ENCODE assay signal across 1 cellular context in the genomic region with DNA sequence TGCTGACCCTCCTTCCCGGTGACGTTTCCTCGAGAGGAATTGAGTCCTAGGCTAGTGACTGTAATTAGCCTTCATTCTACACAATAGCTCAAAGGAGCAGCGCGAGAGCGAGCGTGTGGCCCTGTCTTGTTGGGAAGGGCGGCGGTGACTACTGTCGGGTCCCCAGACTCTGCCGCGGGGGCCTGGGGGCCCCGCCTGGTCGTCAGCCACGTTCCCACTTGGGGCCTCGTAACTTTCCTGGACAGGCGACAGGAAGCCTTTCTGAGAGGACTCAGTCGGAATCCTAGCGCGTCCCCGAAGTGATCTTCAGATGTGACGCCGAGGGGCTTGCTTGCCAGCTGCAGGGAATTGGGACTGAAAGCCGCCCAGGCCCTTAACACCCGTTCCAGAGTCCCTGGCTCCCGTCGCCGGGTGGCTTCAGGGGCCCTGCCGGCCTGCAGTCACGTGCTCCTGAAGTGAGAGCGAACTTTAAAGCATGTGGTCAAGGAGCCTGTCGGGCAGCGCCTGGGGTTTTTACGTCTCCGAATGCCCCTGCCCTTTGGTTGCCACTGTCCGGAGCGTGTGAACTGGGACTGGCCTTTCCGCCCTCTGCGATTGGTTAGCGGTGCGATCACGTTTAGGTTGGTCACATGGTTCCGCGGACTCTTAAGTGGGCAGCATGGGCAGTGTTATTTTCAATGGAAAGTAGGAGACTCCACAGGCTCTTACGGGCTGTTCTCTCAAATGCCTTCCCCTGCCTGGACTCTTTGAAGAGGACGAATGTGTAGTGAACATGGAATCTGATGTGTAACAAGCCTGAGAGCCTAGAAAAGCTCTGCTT.
A peak's percentile ranks its signal among the peaks of the same experiment; 100 is the strongest.
TF ChIP-seq lines count a peak whose summit lies in the region.

No MANE protein-coding gene starts in this region.

TF ChIP-seq in GM12878, 131 proteins besides CTCF, POLR2A, EP300 and RAD21 (continued from another document):
- no peak for TF ChIP-seq IRF5 (IDR thresholded peaks at IDR 0.05; ENCODE audit: borderline replicate concordance)
- peak; percentile 87 for TF ChIP-seq RAD51 (IDR thresholded peaks at IDR 0.05)
- TF ChIP-seq BHLHE40 (IDR thresholded peaks at IDR 0.05; ENCODE audit: borderline replicate concordance in 1 of 2, low read depth in 2 of 2, low read length in 1 of 2) = peak; percentile 78 to 85
- TF ChIP-seq, protein P1, sequence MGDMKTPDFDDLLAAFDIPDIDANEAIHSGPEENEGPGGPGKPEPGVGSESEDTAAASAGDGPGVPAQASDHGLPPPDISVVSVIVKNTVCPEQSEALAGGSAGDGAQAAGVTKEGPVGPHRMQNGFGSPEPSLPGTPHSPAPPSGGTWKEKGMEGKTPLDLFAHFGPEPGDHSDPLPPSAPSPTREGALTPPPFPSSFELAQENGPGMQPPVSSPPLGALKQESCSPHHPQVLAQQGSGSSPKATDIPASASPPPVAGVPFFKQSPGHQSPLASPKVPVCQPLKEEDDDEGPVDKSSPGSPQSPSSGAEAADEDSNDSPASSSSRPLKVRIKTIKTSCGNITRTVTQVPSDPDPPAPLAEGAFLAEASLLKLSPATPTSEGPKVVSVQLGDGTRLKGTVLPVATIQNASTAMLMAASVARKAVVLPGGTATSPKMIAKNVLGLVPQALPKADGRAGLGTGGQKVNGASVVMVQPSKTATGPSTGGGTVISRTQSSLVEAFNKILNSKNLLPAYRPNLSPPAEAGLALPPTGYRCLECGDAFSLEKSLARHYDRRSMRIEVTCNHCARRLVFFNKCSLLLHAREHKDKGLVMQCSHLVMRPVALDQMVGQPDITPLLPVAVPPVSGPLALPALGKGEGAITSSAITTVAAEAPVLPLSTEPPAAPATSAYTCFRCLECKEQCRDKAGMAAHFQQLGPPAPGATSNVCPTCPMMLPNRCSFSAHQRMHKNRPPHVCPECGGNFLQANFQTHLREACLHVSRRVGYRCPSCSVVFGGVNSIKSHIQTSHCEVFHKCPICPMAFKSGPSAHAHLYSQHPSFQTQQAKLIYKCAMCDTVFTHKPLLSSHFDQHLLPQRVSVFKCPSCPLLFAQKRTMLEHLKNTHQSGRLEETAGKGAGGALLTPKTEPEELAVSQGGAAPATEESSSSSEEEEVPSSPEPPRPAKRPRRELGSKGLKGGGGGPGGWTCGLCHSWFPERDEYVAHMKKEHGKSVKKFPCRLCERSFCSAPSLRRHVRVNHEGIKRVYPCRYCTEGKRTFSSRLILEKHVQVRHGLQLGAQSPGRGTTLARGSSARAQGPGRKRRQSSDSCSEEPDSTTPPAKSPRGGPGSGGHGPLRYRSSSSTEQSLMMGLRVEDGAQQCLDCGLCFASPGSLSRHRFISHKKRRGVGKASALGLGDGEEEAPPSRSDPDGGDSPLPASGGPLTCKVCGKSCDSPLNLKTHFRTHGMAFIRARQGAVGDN (IDR thresholded peaks at IDR 0.05) = peak; percentile 82
- no peak for TF ChIP-seq JUND (IDR thresholded peaks at IDR 0.05; ENCODE audit: low read depth, low read length)
- TF ChIP-seq NR2F1 (conservative IDR thresholded peaks at IDR 0.05) = peak; percentile 27; the same call in 1 of the 2 replicates
- TF ChIP-seq WRNIP1 (IDR thresholded peaks at IDR 0.05; ENCODE audit: borderline replicate concordance, low read depth, low read length) = 0 out of 2 replicates have a peak, but pooled peaks have one; percentile 35
